10 cellular contexts compared by ENCODE assay signal in the genomic region with DNA sequence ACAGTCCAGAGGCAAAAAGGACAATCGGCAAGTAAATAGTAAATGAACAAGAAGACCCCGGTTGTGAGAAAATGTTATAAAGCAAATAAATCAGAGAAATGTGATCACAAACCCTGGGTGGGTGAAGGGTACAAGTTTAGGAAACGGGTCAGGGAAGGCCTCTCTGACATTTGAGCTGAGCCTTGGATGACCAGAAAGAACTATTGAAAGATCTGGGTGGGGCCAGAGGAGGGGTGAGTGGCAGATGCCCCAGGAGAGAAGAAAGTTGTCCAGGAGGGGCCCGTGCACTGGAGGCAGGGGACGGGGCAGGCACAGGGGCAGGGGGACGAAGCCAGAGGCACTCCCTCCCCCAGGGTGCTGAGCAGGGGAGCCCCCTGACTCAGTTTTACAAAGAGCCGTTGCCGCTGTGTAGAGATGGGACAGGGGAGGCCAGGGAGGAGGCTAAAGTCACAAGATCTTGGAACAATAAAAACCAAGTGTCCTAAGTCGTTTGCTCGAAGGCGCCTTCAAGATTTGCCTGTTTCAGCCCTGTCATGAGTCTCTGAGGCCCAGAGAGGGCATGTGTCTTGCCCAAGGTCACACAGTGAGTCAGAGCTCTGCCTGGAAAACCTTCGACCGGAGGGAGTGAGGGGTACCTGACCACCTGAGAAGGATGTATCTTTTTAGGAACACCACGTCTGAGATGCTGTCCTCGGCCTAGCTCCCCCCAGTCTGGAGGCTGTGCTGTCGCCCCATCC. TPM values are rescaled to one million over a fixed set of nuclear protein-coding genes. Genes with fewer than 3 reads are reported as not detected.
DNase-seq lines count a peak whose midpoint lies in the region; TF ChIP-seq lines count a peak whose summit lies in the region.
"Had no signal": no experiment of that assay in that cellular context is flagged by ENCODE, and none has a peak within 500 bp of the region (broad histone marks: within the 10 kb centered on the region; RNA-seq: fewer than 3 reads in every experiment).

No MANE protein-coding gene starts in this region.

- no peak for TF ChIP-seq CTCF in RWPE1 (conservative IDR thresholded peaks at IDR 0.05; ENCODE audit: low read depth)
- TF ChIP-seq CTCF in fibroblast of lung (conservative IDR thresholded peaks at IDR 0.05 in 1 of 2, IDR thresholded peaks at IDR 0.05 in 1 of 2; ENCODE audit: low read depth in 1 of 2, low read length in 2 of 2) = no peak

- no peak overlapping the region for H3K4me3 ChIP-seq in GM23248
- no peak overlapping the region for H3K4me3 ChIP-seq in fibroblast of lung (replicated peaks in 1 of 4; ENCODE audit: control extremely low read depth in 1 of 4, insufficient read depth in 1 of 4, low read depth in 3 of 4, low read length in 4 of 4)
- no peak overlapping the region for H3K4me3 ChIP-seq in skin epidermis

- H2AFZ ChIP-seq in GM23248 (peak overlapping the region; percentile 83; the same call in 1 of the 2 replicates), fibroblast of lung (ENCODE audit: low read length) (no peak overlapping the region)

- H3K9ac ChIP-seq in GM23248 = peak overlapping the region; percentile 66; the same call in 1 of the 2 replicates
- no peak overlapping the region for H3K9ac ChIP-seq in fibroblast of lung (ENCODE audit: insufficient read depth, low read length)

- POLR2A ChIA-PET in RWPE1 (lab: Yijun Ruan, JAX; ENCODE audit: low non-redundant PET) = no interaction called here

- H3K79me2 ChIP-seq in GM23248 (ENCODE audit: insufficient read depth) (no peaks in the 10 kb centered on the region), fibroblast of lung (ENCODE audit: control insufficient read depth, insufficient read depth, low read length) (no peaks in the 10 kb centered on the region)

- H3K4me1 ChIP-seq in GM23248 (ENCODE audit: insufficient read depth) = peaks cover 29% of the 10 kb centered on the region
- peaks cover 24% of the 10 kb centered on the region for H3K4me1 ChIP-seq in fibroblast of lung (ENCODE audit: control insufficient read depth, extremely low read depth, insufficient read depth, low read length)

- H4K20me1 ChIP-seq in GM23248 (ENCODE audit: insufficient read depth) (no peaks in the 10 kb centered on the region), fibroblast of lung (ENCODE audit: control insufficient read depth, extremely low read depth, insufficient read depth, low read length) (no peaks in the 10 kb centered on the region)

- no peak for DNase-seq in GM23248
- no peak for DNase-seq in RWPE1 (ENCODE audit: low spot score)
- DNase-seq in fibroblast of lung (ENCODE audit: low read depth in 2 of 2) = no peak
- DNase-seq in stimulated activated CD4-positive, alpha-beta T cell treated with anti-CD3 and anti-CD28 coated beads, Interleukin-4, amount 100 ng/mL, for 24 hours = no peak
- no peak for DNase-seq in T-helper 9 cell
- DNase-seq in cerebellar nuclear complex (lab: John Stamatoyannopoulos, UW) = no peak
- no peak for DNase-seq in HCEC 1CT
- DNase-seq: DND-41, NCI-H524 treated with DMSO at 0.1 percent for 48 hours had no signal

- 82 to 83% methylated on average over 15 to 16 of the region's 16 CpGs for WGBS in GM23248 (ENCODE audit: low coverage in 1 of 2, low lambda C conversion rate in 2 of 2, missing lambda C conversion rate in 2 of 2), 2 experiments

- H3K27ac ChIP-seq in GM23248 (0 out of 2 replicates have a peak overlapping the region, but pooled peaks have one; percentile 5), RWPE1 (peak overlapping the region; percentile 84), fibroblast of lung (ENCODE audit: insufficient read depth, low read length) (peak overlapping the region; percentile 58), skin epidermis (peak overlapping the region in 12 of 21 experiments; percentile 9 to 78 (median 54))

- no peaks in the 10 kb centered on the region for H3F3A ChIP-seq in GM23248 (ENCODE audit: insufficient read depth)

- H3K9me2 ChIP-seq in GM23248 (ENCODE audit: insufficient read depth) = no peaks in the 10 kb centered on the region

- H3K36me3 ChIP-seq in GM23248 (ENCODE audit: low read depth) = no peaks in the 10 kb centered on the region
- no peaks in the 10 kb centered on the region for H3K36me3 ChIP-seq in fibroblast of lung (ENCODE audit: control insufficient read depth, insufficient read depth, low read length)

- H3K4me2 ChIP-seq in GM23248 (ENCODE audit: unreplicated experiment) (no peak overlapping the region), fibroblast of lung (ENCODE audit: extremely low read depth, insufficient read depth, low read length) (no peak overlapping the region)

- H3K27me3 ChIP-seq in GM23248 (replicated peaks; ENCODE audit: insufficient read depth) = no peaks in the 10 kb centered on the region
- H3K27me3 ChIP-seq in fibroblast of lung (ENCODE audit: control insufficient read depth, insufficient read depth, low read length) = no peaks in the 10 kb centered on the region

- in situ Hi-C loops in GM23248 (cut with MboI) = no loop called here

- CTCF ChIA-PET in RWPE1 (lab: Yijun Ruan, JAX) = no interaction called here

- no peaks in the 10 kb centered on the region for H3K9me3 ChIP-seq in GM23248 (ENCODE audit: low read depth)
- no peaks in the 10 kb centered on the region for H3K9me3 ChIP-seq in fibroblast of lung (ENCODE audit: control insufficient read depth, insufficient read depth, low read depth, low read length)

RNA-seq across cellular contexts. Expression of gene PDGFB, which starts 10.8 kb away (rescaled TPM):
- total RNA-seq in GM23248 (2014; rRNA removed; shearing (Covaris generic)) = not detected in 2 replicates
- polyA plus RNA-seq in GM23248 (2016; fragmentation: Nextera tagmentation; extraction: Ambion mirVana) (0.14 and 0.49 TPM in 2 replicates), fibroblast of lung (0.03 and 0.50 TPM in 2 replicates)
- under 0.01 TPM in 1 of 2 replicates, not detected in the other for total RNA-seq in fibroblast of lung
- polyA plus RNA-seq in fibroblast of lung (2012) = 0.03 and 0.68 TPM in 2 replicates
- polyA minus RNA-seq in fibroblast of lung (ENCODE audit: low replicate concordance) = 1.3 TPM in 1 of 2 replicates, not detected in the other

Comparison
In these comparisons a context has a peak if more than half of its experiments do, and no peak if none do; other contexts are left out.
1. H3K27ac ChIP-seq: peak in every context shown above with its lines; median percentile 84 in RWPE1; 58 in fibroblast of lung; 54 in skin epidermis; 5 in GM23248.